In genomic region chr5:179732918-179733763, GRCh38 we compare ENCODE assay signal across 1 cellular context.
A peak's percentile ranks its signal among the peaks of the same experiment; 100 is the strongest.
TF ChIP-seq lines count a peak whose summit lies in the region.

No MANE protein-coding gene starts in this region.

TF ChIP-seq in HepG2, 621 proteins besides CTCF, POLR2A, EP300 and RAD21 (continued from another document):
- TF ChIP-seq ZNF770 (CRISPR knock-in tag; IDR thresholded peaks at IDR 0.05) (0 out of 2 replicates have a peak, but pooled peaks have one; percentile 25), ARNT (IDR thresholded peaks at IDR 0.05) (no peak), SIN3A (IDR thresholded peaks at IDR 0.05; ENCODE audit: borderline replicate concordance, low read depth, low read length) (0 out of 2 replicates have a peak, but pooled peaks have one; percentile 58), ZNF556 (CRISPR knock-in tag; IDR thresholded peaks at IDR 0.05; ENCODE audit: borderline replicate concordance) (no peak), ZNF138 (CRISPR knock-in tag; IDR thresholded peaks at IDR 0.05; ENCODE audit: low read depth) (peak; percentile 79; the same call in 1 of the 2 replicates), BRD4 (CRISPR knock-in tag; IDR thresholded peaks at IDR 0.05) (no peak), TRIM22 (IDR thresholded peaks at IDR 0.05) (no peak), ZBTB25 (CRISPR knock-in tag; IDR thresholded peaks at IDR 0.05) (no peak), SIX1 (CRISPR knock-in tag; IDR thresholded peaks at IDR 0.05; ENCODE audit: borderline replicate concordance) (no peak), ZNF350 (CRISPR knock-in tag; IDR thresholded peaks at IDR 0.05; ENCODE audit: borderline replicate concordance, low read depth) (no peak), NR1H2 (CRISPR knock-in tag; IDR thresholded peaks at IDR 0.05; ENCODE audit: borderline replicate concordance, low read depth) (no peak), ZSCAN12 (CRISPR knock-in tag; IDR thresholded peaks at IDR 0.05) (no peak), YEATS2 (CRISPR knock-in tag; IDR thresholded peaks at IDR 0.05; ENCODE audit: borderline replicate concordance) (no peak), NR0B2 (CRISPR knock-in tag; IDR thresholded peaks at IDR 0.05) (no peak), LRRFIP1 (CRISPR knock-in tag; conservative IDR thresholded peaks at IDR 0.05) (no peak), GATA4 (IDR thresholded peaks at IDR 0.05; ENCODE audit: borderline replicate concordance, low read depth) (no peak), ZNF367 (CRISPR knock-in tag; IDR thresholded peaks at IDR 0.05; ENCODE audit: borderline replicate concordance) (no peak), MYC (CRISPR knock-in tag; IDR thresholded peaks at IDR 0.05; ENCODE audit: borderline replicate concordance) (no peak), AKAP8 (CRISPR knock-in tag; IDR thresholded peaks at IDR 0.05) (no peak), AGO2 (optimal IDR thresholded peaks at IDR 0.05; ENCODE audit: low read depth, low read length) (peak; percentile 58), SP4 (CRISPR knock-in tag; IDR thresholded peaks at IDR 0.05) (no peak), NR2F6 (IDR thresholded peaks at IDR 0.05) (no peak), NR2F6 (CRISPR knock-in tag; IDR thresholded peaks at IDR 0.05) (no peak), ZBTB2 (CRISPR knock-in tag; IDR thresholded peaks at IDR 0.05; ENCODE audit: low read depth) (peak; percentile 31; the same call in 1 of the 2 replicates), ZNF34 (CRISPR knock-in tag; IDR thresholded peaks at IDR 0.05; ENCODE audit: borderline replicate concordance) (no peak), ZIK1 (CRISPR knock-in tag; IDR thresholded peaks at IDR 0.05; ENCODE audit: borderline replicate concordance, low read depth) (no peak), ZBTB8A (CRISPR knock-in tag; IDR thresholded peaks at IDR 0.05; ENCODE audit: borderline replicate concordance, low read depth) (no peak), MIXL1 (CRISPR knock-in tag; IDR thresholded peaks at IDR 0.05) (no peak), KDM5A (IDR thresholded peaks at IDR 0.05; ENCODE audit: borderline replicate concordance, low read length) (no peak), ZNF121 (CRISPR knock-in tag; IDR thresholded peaks at IDR 0.05) (no peak), ZNF776 (CRISPR knock-in tag; IDR thresholded peaks at IDR 0.05) (0 out of 2 replicates have a peak, but pooled peaks have one; percentile 42), UBTF (CRISPR knock-in tag; IDR thresholded peaks at IDR 0.05) (peak; percentile 91), ZFP36L2 (CRISPR knock-in tag; IDR thresholded peaks at IDR 0.05) (no peak), ZSCAN20 (CRISPR knock-in tag; IDR thresholded peaks at IDR 0.05; ENCODE audit: borderline replicate concordance) (0 out of 2 replicates have a peak, but pooled peaks have one; percentile 75), FOXP4 (CRISPR knock-in tag; IDR thresholded peaks at IDR 0.05) (no peak)
